In genomic region chr19:46786236-46787039, GRCh38 we compare ENCODE assay signal across 8 cellular contexts. TPM values are rescaled to one million over a fixed set of nuclear protein-coding genes. Genes with fewer than 3 reads are reported as not detected.
DNase-seq lines count a peak whose midpoint lies in the region; ATAC-seq and TF ChIP-seq lines count a peak whose summit lies in the region.

No MANE protein-coding gene starts in this region.

- H3K4me3 ChIP-seq in endodermal cell (ENCODE audit: low read length): peak overlapping the region; percentile 93

- H3K9ac ChIP-seq in endodermal cell (ENCODE audit: extremely low read depth, low read length, poor library complexity, severe bottlenecking): peak overlapping the region; percentile 77

- WGBS in endodermal cell (ENCODE audit: insufficient coverage in 1 of 2, insufficient read length in 1 of 2), 2 experiments: 16 to 18% methylated on average over 12 to 20 of the region's 20 CpGs

- DNase-seq in CMK (ENCODE audit: low read depth) (peak; percentile 93), HEK293T (ENCODE audit: extremely low spot score) (peak; percentile 41), NOMO-1 treated with DMSO at 0.1 percent for 48 hours (lab: John Stamatoyannopoulos, UW; ENCODE audit: unreplicated experiment) (peak; percentile 92), endodermal cell (peak; percentile 78), midbrain (lab: John Stamatoyannopoulos, UW) (peak; percentile 7)
- DNase-seq in activated CD8-positive, alpha-beta memory T cell treated with anti-CD3 and anti-CD28 coated beads for 1 hour (ENCODE audit: extremely low read depth in 1 of 2, low read depth in 1 of 2): peak; percentile 68 to 76
- peak; percentile 75 for DNase-seq in stimulated activated CD8-positive, alpha-beta memory T cell treated with anti-CD3 and anti-CD28 coated beads, Interleukin-4, amount 100 ng/mL, for 1 hour (ENCODE audit: low read depth in 2 of 2, low spot score in 1 of 2)

- no peak for ATAC-seq in GM21367 (IDR thresholded peaks at IDR 0.05; ENCODE audit: unreplicated experiment)

- no peaks in the 10 kb centered on the region for H3K9me3 ChIP-seq in endodermal cell (ENCODE audit: control insufficient read depth, low read length)

- H3K4me1 ChIP-seq in endodermal cell (ENCODE audit: control insufficient read depth, insufficient read depth, low read length): peaks cover 2% of the 10 kb centered on the region

- H3K27ac Mint-ChIP-seq in endodermal cell: peak overlapping the region; percentile 91

- POLR2A ChIA-PET in HEK293T (lab: Yijun Ruan, JAX): interaction anchor here (0.5 to 4.5 kb wide), 13 partner anchors 8 to 131 kb away, joined by 3 to 35 read pairs (median 6); partner anchors contain the start of gene AP2S1

- no peaks in the 10 kb centered on the region for H3K9me3 Mint-ChIP-seq in endodermal cell

- peaks cover 14% of the 10 kb centered on the region for H3K36me3 ChIP-seq in endodermal cell (ENCODE audit: control insufficient read depth, insufficient read depth, low read length)

- CTCF ChIA-PET in HEK293T (lab: Yijun Ruan, JAX): interaction anchor here (0.5 to 0.9 kb wide), 3 partner anchors 20 to 321 kb away, joined by 3 to 4 read pairs (median 3); no protein-coding TSS in a partner anchor

- peaks cover 23% of the 10 kb centered on the region for H3K4me1 Mint-ChIP-seq in endodermal cell

- no peak for TF ChIP-seq CTCF in endodermal cell (conservative IDR thresholded peaks at IDR 0.05)

- H3K36me3 Mint-ChIP-seq in endodermal cell (ENCODE audit: low read depth): peaks cover 32% of the 10 kb centered on the region

- peaks cover 32% of the 10 kb centered on the region for H3K27me3 Mint-ChIP-seq in endodermal cell (ENCODE audit: insufficient read depth)

- H3K27me3 ChIP-seq in endodermal cell (ENCODE audit: control insufficient read depth, insufficient read depth, low read length, poor library complexity, severe bottlenecking): peaks cover 8% of the 10 kb centered on the region

- peak overlapping the region; percentile 52 for H3K27ac ChIP-seq in endodermal cell (ENCODE audit: low read depth, low read length)

- peak overlapping the region; percentile 85 for H3K4me3 Mint-ChIP-seq in endodermal cell

TF ChIP-seq in HEK293T, 16 proteins besides CTCF, POLR2A, EP300 and RAD21:
- no peak; the same call in 1 of the 2 replicates for TF ChIP-seq ELF4 (IDR thresholded peaks at IDR 0.05)
- no peak for TF ChIP-seq ARNT (IDR thresholded peaks at IDR 0.05)
- no peak for TF ChIP-seq TARDBP (IDR thresholded peaks at IDR 0.05)
- TF ChIP-seq FOXM1 (IDR thresholded peaks at IDR 0.05; ENCODE audit: borderline replicate concordance): no peak
- TF ChIP-seq LEF1 (IDR thresholded peaks at IDR 0.05; ENCODE audit: borderline replicate concordance): no peak
- no peak for TF ChIP-seq FOXA1 (IDR thresholded peaks at IDR 0.05)
- no peak for TF ChIP-seq BHLHE40 (IDR thresholded peaks at IDR 0.05; ENCODE audit: borderline replicate concordance)
- peak; percentile 39; the same call in 1 of the 2 replicates for TF ChIP-seq CTBP1 (IDR thresholded peaks at IDR 0.05; ENCODE audit: borderline replicate concordance)
- TF ChIP-seq HDGF (IDR thresholded peaks at IDR 0.05; ENCODE audit: borderline replicate concordance): 0 out of 2 replicates have a peak, but pooled peaks have one; percentile 71
- TF ChIP-seq FOXK2 (IDR thresholded peaks at IDR 0.05): no peak
- TF ChIP-seq PKNOX1 (IDR thresholded peaks at IDR 0.05): peak; percentile 53
- TF ChIP-seq L3MBTL2 (conservative IDR thresholded peaks at IDR 0.05): peak; percentile 82
- no peak for TF ChIP-seq SUZ12 (IDR thresholded peaks at IDR 0.05)
- TF ChIP-seq ZNF384 (IDR thresholded peaks at IDR 0.05): no peak
- TF ChIP-seq NFRKB (IDR thresholded peaks at IDR 0.05): no peak
- TF ChIP-seq SP1 (IDR thresholded peaks at IDR 0.05): no peak

RNA-seq across cellular contexts. Expression of gene SLC1A5, which starts 2.0 kb away (rescaled TPM):
- total RNA-seq in endodermal cell: 10 to 100 TPM; 77.6 to 78.1 TPM
- polyA plus RNA-seq in endodermal cell (2013, experiment 1 of 2): 81.2 TPM
- 60.6 TPM for polyA plus RNA-seq in endodermal cell (2013, experiment 2 of 2)

RNA-seq across cellular contexts. Expression of gene STRN4, which starts 40.2 kb away (rescaled TPM):
- total RNA-seq in endodermal cell: 100 to 1,000 TPM; 142 to 155 TPM
- 94.4 TPM for polyA plus RNA-seq in endodermal cell (2013, experiment 1 of 2)
- 83.3 TPM for polyA plus RNA-seq in endodermal cell (2013, experiment 2 of 2)

RNA-seq across cellular contexts. Expression of gene FKRP, which starts 40.6 kb away (rescaled TPM):
- total RNA-seq in endodermal cell: 10 to 100 TPM; 19.8 to 33.7 TPM
- 28.9 TPM for polyA plus RNA-seq in endodermal cell (2013, experiment 1 of 2)
- polyA plus RNA-seq in endodermal cell (2013, experiment 2 of 2): 25.7 TPM

Comparison
In these comparisons a context has a peak if more than half of its experiments do, and no peak if none do; other contexts are left out.
1. DNase-seq: peak in every context shown above with its lines; median percentile 93 in CMK; 92 in NOMO-1 treated with DMSO at 0.1 percent for 48 hours; 78 in endodermal cell; 75 in stimulated activated CD8-positive, alpha-beta memory T cell treated with anti-CD3 and anti-CD28 coated beads, Interleukin-4, amount 100 ng/mL, for 1 hour; 72 in activated CD8-positive, alpha-beta memory T cell treated with anti-CD3 and anti-CD28 coated beads for 1 hour; 41 in HEK293T; 7 in midbrain.